Comparison of ENCODE assay signal across 1 cellular context in genomic region chr16:85573696-85574641, GRCh38.
TF ChIP-seq lines count a peak whose summit lies in the region.

No MANE protein-coding gene starts in this region.

TF ChIP-seq in HEK293, 187 proteins besides CTCF, POLR2A, EP300 and RAD21 (continued from another document):
- TF ChIP-seq ZNF518A (tag by site-specific recombination; conservative IDR thresholded peaks at IDR 0.05; ENCODE audit: low read depth) (no peak), PRDM6 (tag by site-specific recombination; IDR thresholded peaks at IDR 0.05) (no peak), ZNF112 (tag by site-specific recombination; IDR thresholded peaks at IDR 0.05) (no peak), ZNF629 (tag by site-specific recombination; IDR thresholded peaks at IDR 0.05) (0 out of 2 replicates have a peak, but pooled peaks have one; percentile 13), REST (tag by site-specific recombination; IDR thresholded peaks at IDR 0.05) (no peak)
